1 cellular context compared by ENCODE assay signal in the genomic region with DNA sequence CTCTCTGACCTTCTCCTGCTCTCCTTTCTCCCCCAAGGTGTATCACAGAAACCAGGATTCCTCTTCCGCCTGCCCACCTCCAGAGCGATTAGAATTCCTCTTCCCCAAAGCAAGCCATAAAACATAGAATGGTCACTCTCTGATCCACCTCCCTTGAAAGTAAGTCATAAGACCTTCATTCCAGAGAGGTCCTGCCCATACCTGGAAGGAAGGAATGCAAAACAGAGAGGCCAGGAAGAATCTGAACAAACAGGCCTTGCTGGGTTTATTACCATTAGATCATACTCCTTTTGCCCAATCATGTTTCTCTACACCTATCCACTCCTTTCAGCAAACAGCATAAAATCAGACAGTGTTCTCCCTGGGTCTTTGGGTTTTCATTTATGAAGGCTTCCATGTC.
TF ChIP-seq lines count a peak whose summit lies in the region.

No MANE protein-coding gene starts in this region.

TF ChIP-seq in SK-N-SH treated with all-trans-retinoic acid at 6 μM for 48 hours, 23 proteins besides CTCF, POLR2A, EP300 and RAD21 (continued from another document):
- TF ChIP-seq, protein P1, sequence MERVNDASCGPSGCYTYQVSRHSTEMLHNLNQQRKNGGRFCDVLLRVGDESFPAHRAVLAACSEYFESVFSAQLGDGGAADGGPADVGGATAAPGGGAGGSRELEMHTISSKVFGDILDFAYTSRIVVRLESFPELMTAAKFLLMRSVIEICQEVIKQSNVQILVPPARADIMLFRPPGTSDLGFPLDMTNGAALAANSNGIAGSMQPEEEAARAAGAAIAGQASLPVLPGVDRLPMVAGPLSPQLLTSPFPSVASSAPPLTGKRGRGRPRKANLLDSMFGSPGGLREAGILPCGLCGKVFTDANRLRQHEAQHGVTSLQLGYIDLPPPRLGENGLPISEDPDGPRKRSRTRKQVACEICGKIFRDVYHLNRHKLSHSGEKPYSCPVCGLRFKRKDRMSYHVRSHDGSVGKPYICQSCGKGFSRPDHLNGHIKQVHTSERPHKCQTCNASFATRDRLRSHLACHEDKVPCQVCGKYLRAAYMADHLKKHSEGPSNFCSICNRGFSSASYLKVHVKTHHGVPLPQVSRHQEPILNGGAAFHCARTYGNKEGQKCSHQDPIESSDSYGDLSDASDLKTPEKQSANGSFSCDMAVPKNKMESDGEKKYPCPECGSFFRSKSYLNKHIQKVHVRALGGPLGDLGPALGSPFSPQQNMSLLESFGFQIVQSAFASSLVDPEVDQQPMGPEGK (CRISPR knock-in tag; IDR thresholded peaks at IDR 0.05; ENCODE audit: borderline replicate concordance), result no peak
- TF ChIP-seq CSDC2 (CRISPR knock-in tag; IDR thresholded peaks at IDR 0.05), result no peak
- no peak for TF ChIP-seq ZNF565 (CRISPR knock-in tag; conservative IDR thresholded peaks at IDR 0.05; ENCODE audit: low read depth)
- no peak for TF ChIP-seq OSR1 (CRISPR knock-in tag; IDR thresholded peaks at IDR 0.05)
- TF ChIP-seq ZC3H10 (CRISPR knock-in tag; IDR thresholded peaks at IDR 0.05), result no peak
- TF ChIP-seq, protein P2, sequence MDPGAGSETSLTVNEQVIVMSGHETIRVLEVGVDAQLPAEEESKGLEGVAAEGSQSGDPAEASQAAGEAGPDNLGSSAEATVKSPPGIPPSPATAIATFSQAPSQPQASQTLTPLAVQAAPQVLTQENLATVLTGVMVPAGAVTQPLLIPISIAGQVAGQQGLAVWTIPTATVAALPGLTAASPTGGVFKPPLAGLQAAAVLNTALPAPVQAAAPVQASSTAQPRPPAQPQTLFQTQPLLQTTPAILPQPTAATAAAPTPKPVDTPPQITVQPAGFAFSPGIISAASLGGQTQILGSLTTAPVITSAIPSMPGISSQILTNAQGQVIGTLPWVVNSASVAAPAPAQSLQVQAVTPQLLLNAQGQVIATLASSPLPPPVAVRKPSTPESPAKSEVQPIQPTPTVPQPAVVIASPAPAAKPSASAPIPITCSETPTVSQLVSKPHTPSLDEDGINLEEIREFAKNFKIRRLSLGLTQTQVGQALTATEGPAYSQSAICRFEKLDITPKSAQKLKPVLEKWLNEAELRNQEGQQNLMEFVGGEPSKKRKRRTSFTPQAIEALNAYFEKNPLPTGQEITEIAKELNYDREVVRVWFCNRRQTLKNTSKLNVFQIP (CRISPR knock-in tag; IDR thresholded peaks at IDR 0.05; ENCODE audit: borderline replicate concordance, low read depth), result no peak
- TF ChIP-seq, protein P3, sequence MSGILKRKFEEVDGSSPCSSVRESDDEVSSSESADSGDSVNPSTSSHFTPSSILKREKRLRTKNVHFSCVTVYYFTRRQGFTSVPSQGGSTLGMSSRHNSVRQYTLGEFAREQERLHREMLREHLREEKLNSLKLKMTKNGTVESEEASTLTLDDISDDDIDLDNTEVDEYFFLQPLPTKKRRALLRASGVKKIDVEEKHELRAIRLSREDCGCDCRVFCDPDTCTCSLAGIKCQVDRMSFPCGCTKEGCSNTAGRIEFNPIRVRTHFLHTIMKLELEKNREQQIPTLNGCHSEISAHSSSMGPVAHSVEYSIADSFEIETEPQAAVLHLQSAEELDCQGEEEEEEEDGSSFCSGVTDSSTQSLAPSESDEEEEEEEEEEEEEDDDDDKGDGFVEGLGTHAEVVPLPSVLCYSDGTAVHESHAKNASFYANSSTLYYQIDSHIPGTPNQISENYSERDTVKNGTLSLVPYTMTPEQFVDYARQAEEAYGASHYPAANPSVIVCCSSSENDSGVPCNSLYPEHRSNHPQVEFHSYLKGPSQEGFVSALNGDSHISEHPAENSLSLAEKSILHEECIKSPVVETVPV (CRISPR knock-in tag; IDR thresholded peaks at IDR 0.05), result no peak
- TF ChIP-seq TCF4 (CRISPR knock-in tag; IDR thresholded peaks at IDR 0.05; ENCODE audit: borderline replicate concordance), result no peak
- no peak for TF ChIP-seq ZFP3 (CRISPR knock-in tag; IDR thresholded peaks at IDR 0.05)
- no peak for TF ChIP-seq RARB (CRISPR knock-in tag; IDR thresholded peaks at IDR 0.05)
- TF ChIP-seq ESRRG (CRISPR knock-in tag; IDR thresholded peaks at IDR 0.05), result no peak
- TF ChIP-seq, protein P4, sequence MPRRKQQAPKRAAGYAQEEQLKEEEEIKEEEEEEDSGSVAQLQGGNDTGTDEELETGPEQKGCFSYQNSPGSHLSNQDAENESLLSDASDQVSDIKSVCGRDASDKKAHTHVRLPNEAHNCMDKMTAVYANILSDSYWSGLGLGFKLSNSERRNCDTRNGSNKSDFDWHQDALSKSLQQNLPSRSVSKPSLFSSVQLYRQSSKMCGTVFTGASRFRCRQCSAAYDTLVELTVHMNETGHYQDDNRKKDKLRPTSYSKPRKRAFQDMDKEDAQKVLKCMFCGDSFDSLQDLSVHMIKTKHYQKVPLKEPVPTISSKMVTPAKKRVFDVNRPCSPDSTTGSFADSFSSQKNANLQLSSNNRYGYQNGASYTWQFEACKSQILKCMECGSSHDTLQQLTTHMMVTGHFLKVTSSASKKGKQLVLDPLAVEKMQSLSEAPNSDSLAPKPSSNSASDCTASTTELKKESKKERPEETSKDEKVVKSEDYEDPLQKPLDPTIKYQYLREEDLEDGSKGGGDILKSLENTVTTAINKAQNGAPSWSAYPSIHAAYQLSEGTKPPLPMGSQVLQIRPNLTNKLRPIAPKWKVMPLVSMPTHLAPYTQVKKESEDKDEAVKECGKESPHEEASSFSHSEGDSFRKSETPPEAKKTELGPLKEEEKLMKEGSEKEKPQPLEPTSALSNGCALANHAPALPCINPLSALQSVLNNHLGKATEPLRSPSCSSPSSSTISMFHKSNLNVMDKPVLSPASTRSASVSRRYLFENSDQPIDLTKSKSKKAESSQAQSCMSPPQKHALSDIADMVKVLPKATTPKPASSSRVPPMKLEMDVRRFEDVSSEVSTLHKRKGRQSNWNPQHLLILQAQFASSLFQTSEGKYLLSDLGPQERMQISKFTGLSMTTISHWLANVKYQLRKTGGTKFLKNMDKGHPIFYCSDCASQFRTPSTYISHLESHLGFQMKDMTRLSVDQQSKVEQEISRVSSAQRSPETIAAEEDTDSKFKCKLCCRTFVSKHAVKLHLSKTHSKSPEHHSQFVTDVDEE (CRISPR knock-in tag; IDR thresholded peaks at IDR 0.05), result no peak
- no peak for TF ChIP-seq ISL1 (CRISPR knock-in tag; IDR thresholded peaks at IDR 0.05)
